ENCODE assay signal across 8 cellular contexts in the genomic region with DNA sequence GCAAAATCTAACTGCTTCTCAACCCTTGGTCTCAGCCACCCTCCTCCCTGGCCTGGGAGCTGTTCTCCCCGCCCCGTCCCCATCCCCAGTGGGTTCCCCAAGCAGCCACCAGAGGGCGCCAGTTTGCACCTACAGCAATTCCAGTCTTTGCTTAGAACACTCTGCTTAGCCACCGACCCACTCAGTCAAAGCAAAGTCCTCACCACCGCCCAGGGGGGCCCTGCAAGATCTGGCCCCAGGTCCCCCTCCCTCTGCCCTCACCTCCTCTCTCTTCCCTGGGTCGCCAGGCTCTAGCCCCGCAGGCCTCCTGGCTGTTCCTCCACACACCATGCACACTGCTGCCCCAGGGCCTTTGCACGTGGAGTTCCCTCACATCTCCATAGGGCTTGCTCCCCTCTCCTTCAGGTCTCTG. TPM values are rescaled to one million over a fixed set of nuclear protein-coding genes. Genes with fewer than 3 reads are reported as not detected.
A peak's percentile ranks its signal among the peaks of the same experiment; 100 is the strongest.
DNase-seq lines count a peak whose midpoint lies in the region; ATAC-seq, FAIRE-seq and TF ChIP-seq lines count a peak whose summit lies in the region.

No MANE protein-coding gene starts in this region.

- no peaks in the 10 kb centered on the region for H3K36me3 ChIP-seq in stomach

- H3K4me3 ChIP-seq in AG04450 (ENCODE audit: low read depth, low read length) = no peak overlapping the region
- H3K4me3 ChIP-seq in epithelial cell of proximal tubule (ENCODE audit: low read depth, low read length) = no peak overlapping the region
- H3K4me3 ChIP-seq in stomach = no peak overlapping the region

- no peaks in the 10 kb centered on the region for H3K9me3 Mint-ChIP-seq in natural killer cell

- no peaks in the 10 kb centered on the region for H3K4me1 ChIP-seq in stomach

- POLR2A ChIA-PET in AG04450 (lab: Yijun Ruan, JAX) = interaction anchor here (1.1 kb wide), 1 partner anchor 17 kb away, joined by 4 read pairs; no protein-coding TSS in a partner anchor

- H3K4me3 Mint-ChIP-seq in natural killer cell = no peak overlapping the region

- H3K4me1 Mint-ChIP-seq in natural killer cell = peaks cover 0 to 9% of the 10 kb centered on the region in 2 donors

- H3K27me3 ChIP-seq in AG04450 (ENCODE audit: control insufficient read depth, insufficient read depth, low read length) (no peaks in the 10 kb centered on the region), stomach (no peaks in the 10 kb centered on the region)

- peak; percentile 69 for TF ChIP-seq CTCF in AG04450 (IDR thresholded peaks at IDR 0.05; ENCODE audit: low read depth, low read length)
- TF ChIP-seq CTCF in epithelial cell of proximal tubule (conservative IDR thresholded peaks at IDR 0.05; ENCODE audit: low read depth, low read length) = peak; percentile 87
- TF ChIP-seq CTCF in natural killer cell (IDR thresholded peaks at IDR 0.05) = peak; percentile 71
- peak in 5 of 7 experiments; percentile 34 to 80 (median 69) for TF ChIP-seq CTCF in stomach (IDR thresholded peaks at IDR 0.05)

- peak overlapping the region in 1 of 2 donors; percentile 16 for H3K27ac Mint-ChIP-seq in natural killer cell

- H3K9me3 ChIP-seq in AG04450 (ENCODE audit: control insufficient read depth, insufficient read depth, low read length) (no peaks in the 10 kb centered on the region), stomach (no peaks in the 10 kb centered on the region)

- WGBS in stomach, 5 donors = 37 to 47% (median 47%) methylated on average over 8 of the region's 8 CpGs

- peak; percentile 61 for FAIRE-seq in GM19239 (lab: Jason Lieb, UNC)

- no peak for TF ChIP-seq POLR2A in stomach (IDR thresholded peaks at IDR 0.05)

- DNase-seq in AG04450 (ENCODE audit: low read depth, low spot score) (no peak), GM19239 (ENCODE audit: insufficient read length, low spot score) (peak; percentile 72), NCI-H69 (lab: John Stamatoyannopoulos, UW) (peak; percentile 82), epithelial cell of proximal tubule (ENCODE audit: low read depth) (no peak), natural killer cell (peak; percentile 70), stomach (peak; percentile 83)
- DNase-seq in activated CD8-positive, alpha-beta memory T cell treated with anti-CD3 and anti-CD28 coated beads for 48 hours (ENCODE audit: low read depth in 2 of 3, low spot score in 2 of 3) = peak; percentile 54 to 87 (median 84)

- H3K27ac ChIP-seq in AG04450 (ENCODE audit: low read depth, low read length) (no peak overlapping the region), stomach (no peak overlapping the region)

- no peaks in the 10 kb centered on the region for H3K27me3 Mint-ChIP-seq in natural killer cell (ENCODE audit: low read depth in 2 of 2)

- intact Hi-C loops in natural killer cell (cut with micrococcal nuclease) (loop anchor here (1.0 kb wide), 1 partner anchor 233 kb away; no protein-coding TSS in a partner anchor), stomach (cut with DNase I; ENCODE audit: low total_unique reads) (no loop called here)

- TF ChIP-seq EP300 in stomach (IDR thresholded peaks at IDR 0.05) = no peak

- CTCF ChIA-PET in AG04450 (lab: Charles Lee) = interaction anchor here (0.6 to 2.3 kb wide), 9 partner anchors 10 to 997 kb away, joined by 3 to 10 read pairs (median 4); partner anchors contain the start of genes SYNGR4 and TMEM143

- no peaks in the 10 kb centered on the region for H3K36me3 Mint-ChIP-seq in natural killer cell

- peak; percentile 79 to 96 (median 90) for ATAC-seq in natural killer cell
- ATAC-seq in GM21367 (IDR thresholded peaks at IDR 0.05; ENCODE audit: unreplicated experiment) = no peak

RNA-seq across cellular contexts. Expression of gene TMEM143, which starts 12.4 kb away (rescaled TPM):
- polyA plus RNA-seq in AG04450 (2011; rRNA removed) (4.7 and 5.1 TPM in 2 replicates), stomach (1 to 10 TPM; 4.2 to 8.6 (median 7.8) TPM)
- 3.8 and 5.5 TPM in 2 replicates for polyA minus RNA-seq in AG04450 (2011; rRNA and poly(A)+ RNA removed)
- total RNA-seq in epithelial cell of proximal tubule (3.8 and 5.4 TPM in 2 replicates), natural killer cell (10 to 100 TPM; 10.2 to 12.3 (median 11.1) TPM), stomach (10 to 100 TPM in 4 of 5 donors, 1 to 10 TPM in 1; 9.4 to 33.3 (median 12.3) TPM)

RNA-seq across cellular contexts. Expression of gene SYNGR4, which starts 12.8 kb away (rescaled TPM):
- polyA plus RNA-seq in AG04450 (2011; rRNA removed) (not detected in 2 replicates), stomach (not detected)
- not detected in 2 replicates for polyA minus RNA-seq in AG04450 (2011; rRNA and poly(A)+ RNA removed)
- total RNA-seq in epithelial cell of proximal tubule (not detected in 2 replicates), natural killer cell (not detected), stomach (not detected)

RNA-seq across cellular contexts. Expression of gene EMP3, which starts 26.0 kb away (rescaled TPM):
- 227 and 341 TPM in 2 replicates for polyA plus RNA-seq in AG04450 (2011; rRNA removed)
- 291 and 415 TPM in 2 replicates for polyA minus RNA-seq in AG04450 (2011; rRNA and poly(A)+ RNA removed)
- 23.1 and 96.8 TPM in 2 replicates for total RNA-seq in epithelial cell of proximal tubule
- 100 to 1,000 TPM; 284 to 342 (median 334) TPM for total RNA-seq in natural killer cell
- total RNA-seq in stomach = 10 to 100 TPM in 4 of 5 donors, 1 to 10 TPM in 1; 6.4 to 57.2 (median 27.5) TPM
- 10 to 100 TPM; 46.4 to 61.4 (median 53.7) TPM for polyA plus RNA-seq in stomach

RNA-seq across cellular contexts. Expression of gene KDELR1, which starts 40.0 kb away (rescaled TPM):
- polyA plus RNA-seq in AG04450 (2011; rRNA removed) = 168 and 187 TPM in 2 replicates
- polyA minus RNA-seq in AG04450 (2011; rRNA and poly(A)+ RNA removed) = 155 and 179 TPM in 2 replicates
- total RNA-seq in epithelial cell of proximal tubule = 144 TPM in 2 replicates
- total RNA-seq in natural killer cell = 10 to 100 TPM; 41.5 to 47.5 (median 46.0) TPM
- total RNA-seq in stomach = 100 to 1,000 TPM in 1 of 5 donors, 10 to 100 TPM in 4; 45.8 to 123 (median 67.7) TPM
- polyA plus RNA-seq in stomach = 10 to 100 TPM; 69.8 to 93.8 (median 72.0) TPM

RNA-seq across cellular contexts. Expression of gene GRIN2D, which starts 42.1 kb away (rescaled TPM):
- 0.07 and 0.10 TPM in 2 replicates for polyA plus RNA-seq in AG04450 (2011; rRNA removed)
- polyA minus RNA-seq in AG04450 (2011; rRNA and poly(A)+ RNA removed) = 0.22 and 0.37 TPM in 2 replicates
- total RNA-seq in epithelial cell of proximal tubule = 0.14 and 0.98 TPM in 2 replicates
- under 1 TPM; 0.05 to 0.28 (median 0.07) TPM for total RNA-seq in natural killer cell
- 1 to 10 TPM in 1 of 5 donors, under 1 TPM in 2, not detected in 2; 0.14 to 1.8 (median 0.37) TPM for total RNA-seq in stomach
- under 1 TPM in 2 of 3 donors, not detected in 1; 0.06 to 0.10 TPM for polyA plus RNA-seq in stomach

Comparison
In these comparisons a context has a peak if more than half of its experiments do, and no peak if none do; other contexts are left out.
1. DNase-seq: peak in GM19239 (single experiment), NCI-H69 (single experiment), activated CD8-positive, alpha-beta memory T cell treated with anti-CD3 and anti-CD28 coated beads for 48 hours (3 of 3), natural killer cell (single experiment) and stomach (single experiment); none in AG04450 (single experiment) and epithelial cell of proximal tubule (single experiment).
2. Peak in every context shown above with its lines, with median percentiles within 50 percentile points of each other: CTCF ChIP-seq.